Comparison of ENCODE assay signal across 20 cellular contexts in genomic region chr22:25637032-25637431, GRCh38.
"Had no signal": no experiment of that assay in that cellular context is flagged by ENCODE, and none has a peak within 500 bp of the region (broad histone marks: within the 10 kb centered on the region; RNA-seq: fewer than 3 reads in every experiment).

No MANE protein-coding gene starts in this region.

- ATAC-seq: left cardiac atrium; left ventricle myocardium superior; natural killer cell; stimulated activated effector memory CD8-positive, alpha-beta T cell treated with anti-CD3 and anti-CD28 coated beads, Interleukin-12 subunit alpha, Interleukin-12 subunit beta, amount 100 ng/mL, for 72 hours; stimulated activated naive CD8-positive, alpha-beta T cell treated with anti-CD3 and anti-CD28 coated beads, Interleukin-15, Interleukin-2, amounts not matched to agents 100 U/mL and 50 U/mL, for 24 hours had no signal

- H3K9me3 Mint-ChIP-seq: neural crest cell had no signal

- H3K9me3 ChIP-seq: vagina had no signal

- DNase-seq: cortex of kidney; effector CD8-positive, alpha-beta T cell; foreskin fibroblast; head of caudate nucleus; kidney; left cardiac atrium; left ventricle myocardium superior; natural killer cell; stimulated activated CD4-positive, alpha-beta T cell treated with anti-CD3 and anti-CD28 coated beads, Interleukin-4, amount 100 ng/mL, for 1 hour; stimulated activated CD8-positive, alpha-beta memory T cell treated with anti-CD3 and anti-CD28 coated beads, Interleukin-4, amount 100 ng/mL, for 48 hours; stimulated activated naive CD8-positive, alpha-beta T cell treated with anti-CD3 and anti-CD28 coated beads, Interleukin-15, Interleukin-2, amounts not matched to agents 100 U/mL and 50 U/mL, for 24 hours; tibial artery; upper lobe of left lung had no signal

- H3K27me3 ChIP-seq: dorsolateral prefrontal cortex, hepatocyte, right atrium auricular region, tibial artery, upper lobe of left lung, vagina had no signal

- H3K36me3 ChIP-seq: right atrium auricular region, tibial artery, upper lobe of left lung, vagina had no signal

- H3K36me3 Mint-ChIP-seq: natural killer cell; stimulated activated effector memory CD8-positive, alpha-beta T cell treated with anti-CD3 and anti-CD28 coated beads, Interleukin-12 subunit alpha, Interleukin-12 subunit beta, amount 100 ng/mL, for 72 hours had no signal

- H3K4me1 Mint-ChIP-seq: natural killer cell, neural crest cell had no signal

- H3K27ac Mint-ChIP-seq: natural killer cell; stimulated activated effector memory CD8-positive, alpha-beta T cell treated with anti-CD3 and anti-CD28 coated beads, Interleukin-12 subunit alpha, Interleukin-12 subunit beta, amount 100 ng/mL, for 72 hours had no signal

- H3K27ac ChIP-seq: hepatocyte, right atrium auricular region, tibial artery, upper lobe of left lung, vagina had no signal

- H3K4me3 ChIP-seq: dorsolateral prefrontal cortex, hepatocyte, lung, right atrium auricular region, tibial artery, upper lobe of left lung, vagina had no signal

- H3K4me3 Mint-ChIP-seq: natural killer cell; neural crest cell; stimulated activated effector memory CD8-positive, alpha-beta T cell treated with anti-CD3 and anti-CD28 coated beads, Interleukin-12 subunit alpha, Interleukin-12 subunit beta, amount 100 ng/mL, for 72 hours had no signal

- H3K4me1 ChIP-seq: right atrium auricular region, tibial artery, upper lobe of left lung, vagina had no signal
